1 cellular context compared by ENCODE assay signal in genomic region chr19:56403261-56403660, GRCh38.
TF ChIP-seq lines count a peak whose summit lies in the region.

No MANE protein-coding gene starts in this region.

TF ChIP-seq in WTC11, 78 proteins besides CTCF, POLR2A, EP300 and RAD21 (continued from another document):
- TF ChIP-seq, protein P1, sequence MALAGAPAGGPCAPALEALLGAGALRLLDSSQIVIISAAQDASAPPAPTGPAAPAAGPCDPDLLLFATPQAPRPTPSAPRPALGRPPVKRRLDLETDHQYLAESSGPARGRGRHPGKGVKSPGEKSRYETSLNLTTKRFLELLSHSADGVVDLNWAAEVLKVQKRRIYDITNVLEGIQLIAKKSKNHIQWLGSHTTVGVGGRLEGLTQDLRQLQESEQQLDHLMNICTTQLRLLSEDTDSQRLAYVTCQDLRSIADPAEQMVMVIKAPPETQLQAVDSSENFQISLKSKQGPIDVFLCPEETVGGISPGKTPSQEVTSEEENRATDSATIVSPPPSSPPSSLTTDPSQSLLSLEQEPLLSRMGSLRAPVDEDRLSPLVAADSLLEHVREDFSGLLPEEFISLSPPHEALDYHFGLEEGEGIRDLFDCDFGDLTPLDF (CRISPR knock-in tag; IDR thresholded peaks at IDR 0.05), result no peak
- TF ChIP-seq, protein P2, sequence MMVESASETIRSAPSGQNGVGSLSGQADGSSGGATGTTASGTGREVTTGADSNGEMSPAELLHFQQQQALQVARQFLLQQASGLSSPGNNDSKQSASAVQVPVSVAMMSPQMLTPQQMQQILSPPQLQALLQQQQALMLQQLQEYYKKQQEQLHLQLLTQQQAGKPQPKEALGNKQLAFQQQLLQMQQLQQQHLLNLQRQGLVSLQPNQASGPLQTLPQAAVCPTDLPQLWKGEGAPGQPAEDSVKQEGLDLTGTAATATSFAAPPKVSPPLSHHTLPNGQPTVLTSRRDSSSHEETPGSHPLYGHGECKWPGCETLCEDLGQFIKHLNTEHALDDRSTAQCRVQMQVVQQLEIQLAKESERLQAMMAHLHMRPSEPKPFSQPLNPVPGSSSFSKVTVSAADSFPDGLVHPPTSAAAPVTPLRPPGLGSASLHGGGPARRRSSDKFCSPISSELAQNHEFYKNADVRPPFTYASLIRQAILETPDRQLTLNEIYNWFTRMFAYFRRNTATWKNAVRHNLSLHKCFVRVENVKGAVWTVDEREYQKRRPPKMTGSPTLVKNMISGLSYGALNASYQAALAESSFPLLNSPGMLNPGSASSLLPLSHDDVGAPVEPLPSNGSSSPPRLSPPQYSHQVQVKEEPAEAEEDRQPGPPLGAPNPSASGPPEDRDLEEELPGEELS (CRISPR knock-in tag; IDR thresholded peaks at IDR 0.05), result no peak
- no peak for TF ChIP-seq RELA (CRISPR knock-in tag; IDR thresholded peaks at IDR 0.05; ENCODE audit: borderline replicate concordance)
- no peak for TF ChIP-seq AFF4 (CRISPR knock-in tag; IDR thresholded peaks at IDR 0.05; ENCODE audit: borderline replicate concordance)
- no peak for TF ChIP-seq IRF2 (CRISPR knock-in tag; IDR thresholded peaks at IDR 0.05; ENCODE audit: borderline replicate concordance, low read depth)
- TF ChIP-seq GABPB1 (CRISPR knock-in tag; IDR thresholded peaks at IDR 0.05), result no peak
- no peak for TF ChIP-seq SMAD3 (CRISPR knock-in tag; IDR thresholded peaks at IDR 0.05; ENCODE audit: borderline replicate concordance)
